ENCODE assay signal across 8 cellular contexts in genomic region chr12:14769837-14770494, GRCh38. TPM values are rescaled to one million over a fixed set of nuclear protein-coding genes. Genes with fewer than 3 reads are reported as not detected.
DNase-seq lines count a peak whose midpoint lies in the region; ATAC-seq and TF ChIP-seq lines count a peak whose summit lies in the region.

No MANE protein-coding gene starts in this region.

- peak; percentile 50 for ATAC-seq in GM18907 (IDR thresholded peaks at IDR 0.05; ENCODE audit: unreplicated experiment)
- ATAC-seq in HG03139 (IDR thresholded peaks at IDR 0.05; ENCODE audit: unreplicated experiment): peak; percentile 32

- peaks cover 64% of the 10 kb centered on the region for H3K36me3 Mint-ChIP-seq in activated CD4-positive, alpha-beta T cell treated with anti-CD3 and anti-CD28 coated beads, Interleukin-2, amount 10 ng/mL, durations not matched to agents 7 days and 5 days (ENCODE audit: low read depth)
- peaks cover 51% of the 10 kb centered on the region for H3K36me3 Mint-ChIP-seq in dendritic cell treated with granulocyte-macrophage colony-stimulating factor and Interleukin-4, amounts not matched to agents 40 ng/mL and 50 ng/mL, for 4 days (ENCODE audit: low read depth)

- DNase-seq in AML-193 (lab: John Stamatoyannopoulos, UW) (peak; percentile 55 to 58), NCI-H345 (lab: John Stamatoyannopoulos, UW) (peak; percentile 90), lower leg skin (ENCODE audit: low spot score in 2 of 2) (peak; percentile 77 to 96)
- peak; percentile 88 for DNase-seq in activated CD4-positive, alpha-beta T cell treated with anti-CD3 and anti-CD28 coated beads, Interleukin-2, amount 10 ng/mL, durations not matched to agents 7 days and 5 days
- DNase-seq in stimulated activated CD4-positive, alpha-beta T cell treated with anti-CD3 and anti-CD28 coated beads, Interleukin-4, amount 100 ng/mL, for 48 hours (ENCODE audit: low read depth in 2 of 2): peak; percentile 83 to 86

- no peaks in the 10 kb centered on the region for H3K27me3 Mint-ChIP-seq in activated CD4-positive, alpha-beta T cell treated with anti-CD3 and anti-CD28 coated beads, Interleukin-2, amount 10 ng/mL, durations not matched to agents 7 days and 5 days
- no peaks in the 10 kb centered on the region for H3K27me3 Mint-ChIP-seq in dendritic cell treated with granulocyte-macrophage colony-stimulating factor and Interleukin-4, amounts not matched to agents 40 ng/mL and 50 ng/mL, for 4 days

- TF ChIP-seq CTCF in lower leg skin (IDR thresholded peaks at IDR 0.05): peak in 1 of 3 donors; percentile 79

- H3K27ac Mint-ChIP-seq in activated CD4-positive, alpha-beta T cell treated with anti-CD3 and anti-CD28 coated beads, Interleukin-2, amount 10 ng/mL, durations not matched to agents 7 days and 5 days: peak overlapping the region; percentile 99
- H3K27ac Mint-ChIP-seq in dendritic cell treated with granulocyte-macrophage colony-stimulating factor and Interleukin-4, amounts not matched to agents 40 ng/mL and 50 ng/mL, for 4 days: peak overlapping the region; percentile 99

- POLR2A ChIA-PET in activated CD4-positive, alpha-beta T cell treated with anti-CD3 and anti-CD28 coated beads, Interleukin-2, amount 10 ng/mL, durations not matched to agents 7 days and 5 days (lab: Charles Lee): interaction anchor here (0.6 to 2.5 kb wide), 9 partner anchors 12 to 405 kb away, joined by 3 to 18 read pairs (median 4); partner anchors contain the start of genes ARHGDIB, ATF7IP, C12orf60 and WBP11

- peaks cover 52% of the 10 kb centered on the region for H3K4me1 Mint-ChIP-seq in activated CD4-positive, alpha-beta T cell treated with anti-CD3 and anti-CD28 coated beads, Interleukin-2, amount 10 ng/mL, durations not matched to agents 7 days and 5 days
- H3K4me1 Mint-ChIP-seq in dendritic cell treated with granulocyte-macrophage colony-stimulating factor and Interleukin-4, amounts not matched to agents 40 ng/mL and 50 ng/mL, for 4 days (ENCODE audit: low read depth): peaks cover 27% of the 10 kb centered on the region

- H3K9me3 Mint-ChIP-seq in activated CD4-positive, alpha-beta T cell treated with anti-CD3 and anti-CD28 coated beads, Interleukin-2, amount 10 ng/mL, durations not matched to agents 7 days and 5 days: peaks cover 14% of the 10 kb centered on the region
- H3K9me3 Mint-ChIP-seq in dendritic cell treated with granulocyte-macrophage colony-stimulating factor and Interleukin-4, amounts not matched to agents 40 ng/mL and 50 ng/mL, for 4 days: peaks cover 8% of the 10 kb centered on the region

- H3K4me3 ChIP-seq in lower leg skin (ENCODE audit: low read depth, poor library complexity, severe bottlenecking): peak overlapping the region; percentile 78

- TF ChIP-seq POLR2A in lower leg skin (IDR thresholded peaks at IDR 0.05): no peak

- CTCF ChIA-PET in activated CD4-positive, alpha-beta T cell treated with anti-CD3 and anti-CD28 coated beads, Interleukin-2, amount 10 ng/mL, durations not matched to agents 7 days and 5 days (lab: Charles Lee): interaction anchor here (0.6 to 3.3 kb wide), 15 partner anchors 8 to 1949 kb away, joined by 3 to 15 read pairs (median 4); partner anchors contain the start of genes C12orf60, RERG and WBP11

- 0% methylated on average over 37 to 38 of the region's 45 CpGs for WGBS in lower leg skin, 2 donors

- peak overlapping the region; percentile 96 for H3K4me3 Mint-ChIP-seq in activated CD4-positive, alpha-beta T cell treated with anti-CD3 and anti-CD28 coated beads, Interleukin-2, amount 10 ng/mL, durations not matched to agents 7 days and 5 days
- peak overlapping the region; percentile 91 for H3K4me3 Mint-ChIP-seq in dendritic cell treated with granulocyte-macrophage colony-stimulating factor and Interleukin-4, amounts not matched to agents 40 ng/mL and 50 ng/mL, for 4 days

- intact Hi-C loops in dendritic cell treated with granulocyte-macrophage colony-stimulating factor and Interleukin-4, amounts not matched to agents 40 ng/mL and 50 ng/mL, for 4 days (cut with micrococcal nuclease): loop anchor here (1.0 to 10.0 kb wide), 4 partner anchors 33 to 755 kb away; partner anchors contain the start of genes C12orf60, PLBD1 and WBP11
- intact Hi-C loops in lower leg skin (cut with DNase I; ENCODE audit: low total_unique reads): no loop called here

RNA-seq across cellular contexts. Expression of gene WBP11, which starts 33.3 kb away (rescaled TPM):
- total RNA-seq in activated CD4-positive, alpha-beta T cell treated with anti-CD3 and anti-CD28 coated beads, Interleukin-2, amount 10 ng/mL, durations not matched to agents 7 days and 5 days: 10 to 100 TPM; 83.9 to 95.7 TPM
- total RNA-seq in lower leg skin: 10 to 100 TPM; 12.1 to 23.2 (median 21.0) TPM

RNA-seq across cellular contexts. Expression of gene C12orf60, which starts 33.5 kb away (rescaled TPM):
- 1 to 10 TPM in 1 of 2 experiments, under 1 TPM in 1; 1.00 to 1.3 TPM for total RNA-seq in activated CD4-positive, alpha-beta T cell treated with anti-CD3 and anti-CD28 coated beads, Interleukin-2, amount 10 ng/mL, durations not matched to agents 7 days and 5 days
- under 1 TPM in 2 of 4 donors, not detected in 2; 0.49 to 0.62 TPM for total RNA-seq in lower leg skin

RNA-seq across cellular contexts. Expression of gene SMCO3, which starts 44.0 kb away (rescaled TPM):
- total RNA-seq in activated CD4-positive, alpha-beta T cell treated with anti-CD3 and anti-CD28 coated beads, Interleukin-2, amount 10 ng/mL, durations not matched to agents 7 days and 5 days: not detected
- total RNA-seq in lower leg skin: under 1 TPM in 1 of 4 donors, not detected in 3; 0.34 TPM

Comparison
In these comparisons a context has a peak if more than half of its experiments do, and no peak if none do; other contexts are left out.
1. Peak in every context shown above with its lines: DNase-seq, ATAC-seq and H3K4me3 ChIP-seq.